Comparison of ENCODE assay signal across 18 cellular contexts in the genomic region with DNA sequence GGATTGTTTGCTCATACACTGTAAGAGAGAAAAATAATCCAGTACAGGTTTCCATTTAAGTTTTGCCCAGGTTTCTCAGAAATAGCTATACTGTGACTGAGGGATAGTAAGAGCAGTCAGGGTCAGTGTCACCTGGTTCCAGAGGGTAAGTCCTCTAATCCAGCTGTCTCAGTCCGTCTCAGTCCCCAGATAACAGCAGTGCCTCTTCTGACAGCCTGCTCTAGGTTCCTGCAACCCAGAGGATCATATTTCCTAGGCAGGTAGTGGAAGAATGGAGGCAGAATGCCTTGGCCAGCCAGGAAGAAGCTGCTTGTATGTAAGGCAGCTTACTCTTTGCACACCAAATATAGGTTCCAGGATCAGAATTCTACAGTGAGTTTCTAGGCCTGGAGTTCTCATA. TPM values are rescaled to one million over a fixed set of nuclear protein-coding genes. Genes with fewer than 3 reads are reported as not detected.
"Had no signal": no experiment of that assay in that cellular context is flagged by ENCODE, and none has a peak within 500 bp of the region (broad histone marks: within the 10 kb centered on the region; RNA-seq: fewer than 3 reads in every experiment).

No MANE protein-coding gene starts in this region.

- DNase-seq: activated CD4-positive, alpha-beta T cell treated with anti-CD3 and anti-CD28 coated beads for 48 hours; activated naive CD4-positive, alpha-beta T cell treated with Interleukin-2 at 50 U/mL for 16 hours; activated naive CD8-positive, alpha-beta T cell treated with anti-CD3 and anti-CD28 coated beads, Interleukin-2, amount 50 U/mL, for 24 hours; colonic mucosa; heart right ventricle; small intestine; T1000; tibial artery; uterus had no signal

- H3K4me3 ChIP-seq: ascending aorta, colonic mucosa, heart right ventricle, neural progenitor cell, tibial artery, uterus had no signal

- H3K79me2 ChIP-seq: parathyroid adenoma had no signal

- H3K27me3 ChIP-seq: ascending aorta, colonic mucosa, heart right ventricle, neural progenitor cell, tibial artery, uterus had no signal

- H3K36me3 ChIP-seq: ascending aorta, colonic mucosa, heart right ventricle, neural progenitor cell, tibial artery, uterus had no signal

- H3K4me1 ChIP-seq: ascending aorta, colonic mucosa, heart right ventricle, neural progenitor cell, parathyroid adenoma, tibial artery, uterus had no signal

- H3K27ac ChIP-seq: ascending aorta, colonic mucosa, heart right ventricle, neural progenitor cell, parathyroid adenoma, tibial artery, uterus had no signal

- H3K9ac ChIP-seq: neural progenitor cell, parathyroid adenoma had no signal

- H3K9me3 ChIP-seq: ascending aorta, colonic mucosa, heart right ventricle, tibial artery, uterus had no signal

- H3K4me2 ChIP-seq: neural progenitor cell had no signal

- ATAC-seq: activated naive CD8-positive, alpha-beta T cell treated with anti-CD3 and anti-CD28 coated beads, Interleukin-2, amount 50 U/mL, for 24 hours; heart right ventricle; stimulated activated memory B cell treated with anti-CD40 and anti-IgM and Interleukin-4, amounts not matched to agents 10 μg/mL and 1 μg/mL and 100 μg/mL, for 72 hours had no signal

- H2AFZ ChIP-seq: neural progenitor cell, parathyroid adenoma had no signal

RNA-seq across cellular contexts. Expression of a gene that starts 22.6 kb away (rescaled TPM):
- total RNA-seq: ascending aorta, colonic mucosa, endothelial cell of umbilical vein, frontal cortex, heart right ventricle, kidney epithelial cell, lower leg skin, mesothelial cell of epicardium, uterus had no signal
- polyA plus RNA-seq: endothelial cell of umbilical vein, heart right ventricle, small intestine had no signal
